24 cellular contexts compared by ENCODE assay signal in the genomic region with DNA sequence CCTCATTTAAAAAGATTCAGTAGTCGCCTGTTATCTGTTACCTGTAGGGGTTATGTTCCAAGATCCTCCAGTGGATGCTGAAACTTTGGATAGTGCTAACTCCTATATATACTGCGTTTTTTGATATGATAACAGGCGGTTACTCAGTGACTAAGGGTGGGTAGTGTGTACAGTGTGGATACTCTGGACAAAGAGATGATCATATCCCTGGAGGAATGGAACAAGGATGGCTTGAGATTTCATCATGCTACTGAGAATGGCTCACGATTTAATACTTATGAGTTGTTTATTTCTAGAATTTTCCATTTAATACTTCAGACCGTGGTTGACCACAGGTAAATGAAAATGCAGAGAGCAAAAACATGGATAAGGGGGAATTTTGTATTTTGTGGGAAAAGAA. TPM values are rescaled to one million over a fixed set of nuclear protein-coding genes. Genes with fewer than 3 reads are reported as not detected.
"Had no signal": no experiment of that assay in that cellular context is flagged by ENCODE, and none has a peak within 500 bp of the region (broad histone marks: within the 10 kb centered on the region; RNA-seq: fewer than 3 reads in every experiment).

No MANE protein-coding gene starts in this region.

- DNase-seq: IMR-90, Kasumi-1, MM.1S, NCI-H1092 treated with DMSO at 0.1 percent for 48 hours, NCI-H1436, NCI-H187, NCI-H2029, NCI-H2081 treated with DMSO at 0.1 percent for 48 hours, NCI-H2171, NCI-H226, NCI-H446, NCI-H510A, NCI-H524 treated with DMSO at 0.1 percent for 48 hours, NCI-H69, NCI-H774, Right ventricle myocardium superior, RPMI8226, SIG-M5 had no signal

- H3K9ac ChIP-seq: KMS-11 had no signal

- FAIRE-seq: RCC 7860 had no signal

- H3K4me3 ChIP-seq: SJSA1, SK-N-MC had no signal

- H3K4me1 ChIP-seq: SJSA1 had no signal

- H3K4me2 ChIP-seq: KMS-11 had no signal

- H3K36me3 ChIP-seq: SJSA1 had no signal

- H3K27ac ChIP-seq: HL-60, KMS-11, SJSA1, SK-N-MC had no signal

- H3K9me3 ChIP-seq: SJSA1 had no signal

RNA-seq across cellular contexts. Expression of gene FAM47E, which starts 21.5 kb away (rescaled TPM):
- total RNA-seq: IMR-90, M059J, SJSA1 had no signal
